Comparison of ENCODE assay signal across 8 cellular contexts in the genomic region with DNA sequence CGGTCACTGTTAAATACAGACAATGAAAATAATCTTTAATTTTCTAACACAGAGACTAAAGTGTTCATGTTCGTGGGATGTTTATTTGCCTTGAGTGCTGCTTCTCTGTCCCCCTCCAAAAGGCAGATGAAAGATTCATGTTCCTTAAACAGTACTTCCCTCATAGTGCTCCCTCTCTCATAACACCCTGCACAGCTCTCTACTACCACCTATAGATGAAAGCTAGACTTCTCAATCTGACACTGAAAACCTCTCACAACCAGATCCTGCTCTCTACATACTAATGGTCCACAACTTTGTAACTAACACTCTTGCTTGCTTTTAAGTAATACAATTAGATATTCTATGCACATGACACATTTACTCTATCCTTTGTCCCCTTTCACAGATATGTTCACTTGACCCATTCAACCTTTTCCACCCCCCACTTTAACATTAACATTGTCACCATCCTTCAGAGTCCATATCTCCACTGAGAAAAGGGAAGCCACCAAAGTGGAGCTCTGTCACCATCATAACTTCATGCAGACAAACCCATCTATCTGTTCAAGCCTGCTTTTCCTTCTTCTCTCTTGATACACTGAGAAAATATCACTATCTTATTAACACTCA.
DNase-seq lines count a peak whose midpoint lies in the region; ATAC-seq lines count a peak whose summit lies in the region.

No MANE protein-coding gene starts in this region.

- no peaks in the 10 kb centered on the region for H3K4me1 Mint-ChIP-seq in stimulated activated naive B cell treated with anti-CD40 and anti-IgM and Interleukin-4, amounts not matched to agents 10 μg/mL and 1 μg/mL and 100 μg/mL, for 72 hours

- peak; percentile 78 for ATAC-seq in GM18519 (IDR thresholded peaks at IDR 0.05; ENCODE audit: low FRiP score, unreplicated experiment)
- ATAC-seq in HG03342 (IDR thresholded peaks at IDR 0.05; ENCODE audit: unreplicated experiment): peak; percentile 86
- ATAC-seq in stimulated activated naive B cell treated with anti-CD40 and anti-IgM and Interleukin-4, amounts not matched to agents 10 μg/mL and 1 μg/mL and 100 μg/mL, for 72 hours (replicated peaks): peak; percentile 81 to 85

- no peak overlapping the region for H3K27ac Mint-ChIP-seq in stimulated activated naive B cell treated with anti-CD40 and anti-IgM and Interleukin-4, amounts not matched to agents 10 μg/mL and 1 μg/mL and 100 μg/mL, for 72 hours

- no peaks in the 10 kb centered on the region for H3K9me3 Mint-ChIP-seq in stimulated activated naive B cell treated with anti-CD40 and anti-IgM and Interleukin-4, amounts not matched to agents 10 μg/mL and 1 μg/mL and 100 μg/mL, for 72 hours

- intact Hi-C loops in posterior cingulate gyrus (cut with DNase I): no loop called here

- no peak overlapping the region for H3K4me3 Mint-ChIP-seq in stimulated activated naive B cell treated with anti-CD40 and anti-IgM and Interleukin-4, amounts not matched to agents 10 μg/mL and 1 μg/mL and 100 μg/mL, for 72 hours

- H3K36me3 Mint-ChIP-seq in stimulated activated naive B cell treated with anti-CD40 and anti-IgM and Interleukin-4, amounts not matched to agents 10 μg/mL and 1 μg/mL and 100 μg/mL, for 72 hours: no peaks in the 10 kb centered on the region

- DNase-seq in AG20443 (ENCODE audit: low spot score): peak; percentile 26
- peak; percentile 26 for DNase-seq in RPMI8226
- DNase-seq in globus pallidus (ENCODE audit: low spot score): peak; percentile 5
- no peak for DNase-seq in stimulated activated naive B cell treated with anti-CD40 and anti-IgM and Interleukin-4, amounts not matched to agents 10 μg/mL and 1 μg/mL and 100 μg/mL, for 72 hours
- no peak for DNase-seq in stimulated activated naive CD4-positive, alpha-beta T cell treated with Interleukin-2 at 50 U/mL for 16 hours (lab: John Stamatoyannopoulos, UW)
- no peak for DNase-seq in posterior cingulate gyrus

- peaks cover 0 to 5% of the 10 kb centered on the region in 2 donors for H3K27me3 Mint-ChIP-seq in stimulated activated naive B cell treated with anti-CD40 and anti-IgM and Interleukin-4, amounts not matched to agents 10 μg/mL and 1 μg/mL and 100 μg/mL, for 72 hours

Comparison
In these comparisons a context has a peak if more than half of its experiments do, and no peak if none do; other contexts are left out.
1. DNase-seq: peak in AG20443 (single experiment), RPMI8226 (single experiment) and globus pallidus (single experiment); none in stimulated activated naive B cell treated with anti-CD40 and anti-IgM and Interleukin-4, amounts not matched to agents 10 μg/mL and 1 μg/mL and 100 μg/mL, for 72 hours (single experiment), stimulated activated naive CD4-positive, alpha-beta T cell treated with Interleukin-2 at 50 U/mL for 16 hours (single experiment) and posterior cingulate gyrus (0 of 10).
2. Peak in every context shown above with its lines, with median percentiles within 50 percentile points of each other: ATAC-seq.